In the genomic region with DNA sequence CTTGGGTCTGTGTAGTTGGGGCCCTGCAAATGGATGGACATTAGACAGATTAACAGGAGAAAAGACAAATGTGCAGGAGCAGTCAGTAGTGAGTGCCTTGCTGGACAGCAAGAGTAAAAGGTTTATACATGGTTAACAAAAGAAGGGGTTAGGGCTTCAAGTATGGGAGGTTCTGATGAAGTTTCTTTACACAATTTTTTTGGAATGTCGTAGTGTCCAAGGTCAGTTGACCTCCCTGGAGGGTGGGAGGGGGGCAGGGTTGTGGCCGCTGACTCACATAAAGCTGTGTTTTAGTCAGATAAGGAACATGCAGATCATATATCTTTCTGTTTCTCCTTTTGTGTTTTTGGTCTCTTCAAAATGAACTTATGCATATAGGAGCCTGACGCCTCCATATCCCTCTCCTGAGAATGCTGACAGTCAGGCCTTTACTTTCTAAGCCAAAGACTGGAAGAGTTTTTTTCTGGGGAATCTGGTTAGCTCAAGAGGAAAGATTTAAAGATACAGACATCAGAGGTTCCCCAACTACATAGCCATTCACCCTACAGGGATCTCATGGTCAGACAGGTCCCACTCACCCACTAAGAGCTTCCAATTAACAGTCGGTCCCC, we compare ENCODE assay signal across 1 cellular context.
TF ChIP-seq lines count a peak whose summit lies in the region.

No MANE protein-coding gene starts in this region.

TF ChIP-seq in K562, 482 proteins besides CTCF, POLR2A, EP300 and RAD21 (continued from another document):
- peak in 1 of 2 experiments; percentile 68; a peak in 1 of 4 replicates for TF ChIP-seq TEAD1 (CRISPR knock-in tag; IDR thresholded peaks at IDR 0.05)
- TF ChIP-seq NR4A1 (CRISPR knock-in tag; IDR thresholded peaks at IDR 0.05), result no peak
- TF ChIP-seq NR4A1 (tag; IDR thresholded peaks at IDR 0.05), result peak; percentile 57; the same call in 1 of the 2 replicates
- peak; percentile 52; the same call in 1 of the 2 replicates for TF ChIP-seq BACH1 (tag; IDR thresholded peaks at IDR 0.05)
- TF ChIP-seq, protein P1, sequence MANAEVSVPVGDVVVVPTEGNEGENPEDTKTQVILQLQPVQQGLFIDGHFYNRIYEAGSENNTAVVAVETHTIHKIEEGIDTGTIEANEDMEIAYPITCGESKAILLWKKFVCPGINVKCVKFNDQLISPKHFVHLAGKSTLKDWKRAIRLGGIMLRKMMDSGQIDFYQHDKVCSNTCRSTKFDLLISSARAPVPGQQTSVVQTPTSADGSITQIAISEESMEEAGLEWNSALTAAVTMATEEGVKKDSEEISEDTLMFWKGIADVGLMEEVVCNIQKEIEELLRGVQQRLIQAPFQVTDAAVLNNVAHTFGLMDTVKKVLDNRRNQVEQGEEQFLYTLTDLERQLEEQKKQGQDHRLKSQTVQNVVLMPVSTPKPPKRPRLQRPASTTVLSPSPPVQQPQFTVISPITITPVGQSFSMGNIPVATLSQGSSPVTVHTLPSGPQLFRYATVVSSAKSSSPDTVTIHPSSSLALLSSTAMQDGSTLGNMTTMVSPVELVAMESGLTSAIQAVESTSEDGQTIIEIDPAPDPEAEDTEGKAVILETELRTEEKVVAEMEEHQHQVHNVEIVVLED (CRISPR knock-in tag; IDR thresholded peaks at IDR 0.05), result 0 out of 2 replicates have a peak, but pooled peaks have one; percentile 23
- TF ChIP-seq KLF6 (CRISPR knock-in tag; IDR thresholded peaks at IDR 0.05; ENCODE audit: borderline replicate concordance), result 0 out of 2 replicates have a peak, but pooled peaks have one; percentile 18
- no peak for TF ChIP-seq ZNF408 (CRISPR knock-in tag; IDR thresholded peaks at IDR 0.05; ENCODE audit: low read depth)
- TF ChIP-seq CTBP1 (IDR thresholded peaks at IDR 0.05; ENCODE audit: borderline replicate concordance), result peak; percentile 47; the same call in 1 of the 2 replicates
- peak; percentile 97 for TF ChIP-seq ARID1B (IDR thresholded peaks at IDR 0.05)
- TF ChIP-seq ZNF707 (CRISPR knock-in tag; conservative IDR thresholded peaks at IDR 0.05), result no peak
- peak; percentile 97 for TF ChIP-seq LEF1 (IDR thresholded peaks at IDR 0.05)
